24 cellular contexts compared by ENCODE assay signal in the genomic region with DNA sequence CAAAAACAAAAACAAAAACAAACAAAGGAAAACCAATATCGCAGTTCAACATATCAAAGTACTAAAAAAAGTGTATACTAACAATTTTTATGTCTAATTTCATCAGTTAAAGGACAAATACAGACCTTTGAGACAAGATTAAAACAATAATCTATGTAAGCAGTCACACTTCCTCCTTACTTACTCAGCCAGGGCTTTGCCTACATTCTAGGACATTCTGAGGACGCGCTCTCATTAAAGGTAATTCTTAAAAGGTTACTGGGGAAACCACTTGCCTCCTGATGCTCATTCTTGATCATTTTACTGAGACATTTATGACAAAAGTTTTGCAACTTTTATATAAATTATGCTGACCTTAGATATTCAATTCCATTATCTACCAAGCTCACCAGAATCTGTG.
DNase-seq lines count a peak whose midpoint lies in the region; ATAC-seq, FAIRE-seq and TF ChIP-seq lines count a peak whose summit lies in the region.
"Had no signal": no experiment of that assay in that cellular context is flagged by ENCODE, and none has a peak within 500 bp of the region (broad histone marks: within the 10 kb centered on the region; RNA-seq: fewer than 3 reads in every experiment).

No MANE protein-coding gene starts in this region.

- CTCF ChIA-PET in PC-3 (lab: Charles Lee): no interaction called here

- DNase-seq in stimulated activated naive CD8-positive, alpha-beta T cell treated with anti-CD3 and anti-CD28 coated beads, Interleukin-15, Interleukin-2, amounts not matched to agents 100 U/mL and 50 U/mL, for 24 hours: no peak
- DNase-seq in PC-3: no peak
- DNase-seq in activated naive CD8-positive, alpha-beta T cell treated with anti-CD3 and anti-CD28 coated beads, Interleukin-2, amount 50 U/mL, for 24 hours: no peak
- no peak for DNase-seq in pancreas
- DNase-seq in stimulated activated CD4-positive, alpha-beta T cell treated with anti-CD3 and anti-CD28 coated beads, Interleukin-2, amount 100 ng/mL, for 48 hours: no peak
- no peak for DNase-seq in HPDE6-E6E7 (ENCODE audit: extremely low spot score)
- no peak for DNase-seq in urothelium cell line (ENCODE audit: low spot score)
- DNase-seq: activated CD4-positive, CD25-positive, alpha-beta regulatory T cell treated with anti-CD3 and anti-CD28 coated beads, Interleukin-2, amount 50 U/mL, for 72 hours; activated gamma-delta T cell; AML-193; COR-L47; DMS79 treated with DMSO at 0.1 percent for 48 hours; KBM-7; MG63; mucosa of descending colon; NCI-H1417 treated with DMSO at 0.1 percent for 48 hours; NCI-H2081 treated with DMSO at 0.1 percent for 48 hours; OCI-M1; trophoblast cell had no signal

- intact Hi-C loops in PC-3 (cut with micrococcal nuclease): no loop called here
- intact Hi-C loops in pancreas (cut with DNase I): no loop called here

- no peaks in the 10 kb centered on the region for H3K9me3 ChIP-seq in PC-3 (ENCODE audit: low read length)
- H3K9me3 ChIP-seq in pancreas: no peaks in the 10 kb centered on the region
- H3K9me3 ChIP-seq: ascending aorta, MG63, mucosa of descending colon had no signal

- H3K9ac ChIP-seq in PC-3 (ENCODE audit: low read length): no peak overlapping the region

- peak overlapping the region; percentile 42 for H3K4me3 Mint-ChIP-seq in stimulated activated naive CD8-positive, alpha-beta T cell treated with anti-CD3 and anti-CD28 coated beads, Interleukin-15, Interleukin-2, amounts not matched to agents 100 ng/mL and 50 ng/mL, for 24 hours
- H3K4me3 Mint-ChIP-seq in activated naive CD8-positive, alpha-beta T cell treated with anti-CD3 and anti-CD28 coated beads, Interleukin-2, amount 50 U/mL, for 24 hours: no peak overlapping the region
- H3K4me3 Mint-ChIP-seq: dendritic cell treated with granulocyte-macrophage colony-stimulating factor and Interleukin-4, amounts not matched to agents 40 ng/mL and 50 ng/mL, for 4 days had no signal

- H4K20me1 ChIP-seq in PC-3 (ENCODE audit: low read length): no peaks in the 10 kb centered on the region

- H3K4me3 ChIP-seq in PC-3 (ENCODE audit: low read length) (no peak overlapping the region), pancreas (no peak overlapping the region)
- H3K4me3 ChIP-seq: ascending aorta, MG63, mucosa of descending colon had no signal

- peak; percentile 9 for FAIRE-seq in pancreas (lab: Jason Lieb, UNC)
- no peak for FAIRE-seq in urothelium cell line (lab: Jason Lieb, UNC)
- FAIRE-seq: H54, keratinocyte had no signal

- H3K27ac ChIP-seq in PC-3 (ENCODE audit: low read length): no peak overlapping the region
- no peak overlapping the region for H3K27ac ChIP-seq in pancreas
- H3K27ac ChIP-seq: ascending aorta had no signal

- H3K36me3 ChIP-seq in PC-3 (ENCODE audit: low read depth, low read length) (no peaks in the 10 kb centered on the region), pancreas (no peaks in the 10 kb centered on the region)
- H3K36me3 ChIP-seq: ascending aorta, MG63 had no signal

- WGBS in pancreas, 2 donors: 65 to 66% methylated on average over 3 of the region's 3 CpGs

- TF ChIP-seq CTCF in PC-3 (conservative IDR thresholded peaks at IDR 0.05; ENCODE audit: low read depth, low read length) (no peak), pancreas (IDR thresholded peaks at IDR 0.05) (no peak)

- no peaks in the 10 kb centered on the region for H3F3A ChIP-seq in PC-3 (ENCODE audit: low read length, unreplicated experiment)

- no peaks in the 10 kb centered on the region for H3K9me2 ChIP-seq in PC-3 (replicated peaks; ENCODE audit: low read length)

- H3K27me3 Mint-ChIP-seq in stimulated activated naive CD8-positive, alpha-beta T cell treated with anti-CD3 and anti-CD28 coated beads, Interleukin-15, Interleukin-2, amounts not matched to agents 100 ng/mL and 50 ng/mL, for 24 hours: no peaks in the 10 kb centered on the region
- no peaks in the 10 kb centered on the region for H3K27me3 Mint-ChIP-seq in activated naive CD8-positive, alpha-beta T cell treated with anti-CD3 and anti-CD28 coated beads, Interleukin-2, amount 50 U/mL, for 24 hours
- H3K27me3 Mint-ChIP-seq: dendritic cell treated with granulocyte-macrophage colony-stimulating factor and Interleukin-4, amounts not matched to agents 40 ng/mL and 50 ng/mL, for 4 days had no signal

- no peaks in the 10 kb centered on the region for H3K79me2 ChIP-seq in PC-3 (ENCODE audit: low read length)

- no peaks in the 10 kb centered on the region for H3K9me3 Mint-ChIP-seq in stimulated activated naive CD8-positive, alpha-beta T cell treated with anti-CD3 and anti-CD28 coated beads, Interleukin-15, Interleukin-2, amounts not matched to agents 100 ng/mL and 50 ng/mL, for 24 hours
- peaks cover 4% of the 10 kb centered on the region for H3K9me3 Mint-ChIP-seq in activated naive CD8-positive, alpha-beta T cell treated with anti-CD3 and anti-CD28 coated beads, Interleukin-2, amount 50 U/mL, for 24 hours
- H3K9me3 Mint-ChIP-seq: dendritic cell treated with granulocyte-macrophage colony-stimulating factor and Interleukin-4, amounts not matched to agents 40 ng/mL and 50 ng/mL, for 4 days had no signal

- POLR2A ChIA-PET in PC-3 (lab: Charles Lee; ENCODE audit: unreplicated experiment): no interaction called here

- H3K4me2 ChIP-seq in PC-3 (ENCODE audit: low read length): no peak overlapping the region

- BruUV-seq in PC-3 (replicated peaks; lab: Mats Ljungman, UMichigan): TSS peak; percentile 10

- no peak for ATAC-seq in stimulated activated naive CD8-positive, alpha-beta T cell treated with anti-CD3 and anti-CD28 coated beads, Interleukin-15, Interleukin-2, amounts not matched to agents 100 U/mL and 50 U/mL, for 24 hours
- ATAC-seq in PC-3 (no peak), pancreas (no peak)
- no peak for ATAC-seq in activated naive CD8-positive, alpha-beta T cell treated with anti-CD3 and anti-CD28 coated beads, Interleukin-2, amount 50 U/mL, for 24 hours
- ATAC-seq: mucosa of descending colon had no signal

- H3K27me3 ChIP-seq in PC-3 (ENCODE audit: low read length) (no peaks in the 10 kb centered on the region), pancreas (no peaks in the 10 kb centered on the region)
- H3K27me3 ChIP-seq: ascending aorta, MG63 had no signal

- peaks cover 93% of the 10 kb centered on the region for H3K4me1 Mint-ChIP-seq in stimulated activated naive CD8-positive, alpha-beta T cell treated with anti-CD3 and anti-CD28 coated beads, Interleukin-15, Interleukin-2, amounts not matched to agents 100 ng/mL and 50 ng/mL, for 24 hours (ENCODE audit: low read depth)
- H3K4me1 Mint-ChIP-seq in activated naive CD8-positive, alpha-beta T cell treated with anti-CD3 and anti-CD28 coated beads, Interleukin-2, amount 50 U/mL, for 24 hours: peaks cover 86% of the 10 kb centered on the region

- peaks cover 81% of the 10 kb centered on the region for H3K36me3 Mint-ChIP-seq in stimulated activated naive CD8-positive, alpha-beta T cell treated with anti-CD3 and anti-CD28 coated beads, Interleukin-15, Interleukin-2, amounts not matched to agents 100 ng/mL and 50 ng/mL, for 24 hours (ENCODE audit: low read depth)
- peaks cover 67% of the 10 kb centered on the region for H3K36me3 Mint-ChIP-seq in activated naive CD8-positive, alpha-beta T cell treated with anti-CD3 and anti-CD28 coated beads, Interleukin-2, amount 50 U/mL, for 24 hours (ENCODE audit: low read depth)

- H2AFZ ChIP-seq in PC-3 (ENCODE audit: low read length): no peak overlapping the region

- H3K4me1 ChIP-seq in PC-3 (ENCODE audit: insufficient read depth, low read length) (no peaks in the 10 kb centered on the region), pancreas (no peaks in the 10 kb centered on the region)
- H3K4me1 ChIP-seq: ascending aorta had no signal

- peak overlapping the region; percentile 76 for H3K27ac Mint-ChIP-seq in stimulated activated naive CD8-positive, alpha-beta T cell treated with anti-CD3 and anti-CD28 coated beads, Interleukin-15, Interleukin-2, amounts not matched to agents 100 ng/mL and 50 ng/mL, for 24 hours
- peak overlapping the region; percentile 73 for H3K27ac Mint-ChIP-seq in activated naive CD8-positive, alpha-beta T cell treated with anti-CD3 and anti-CD28 coated beads, Interleukin-2, amount 50 U/mL, for 24 hours
- H3K27ac Mint-ChIP-seq: dendritic cell treated with granulocyte-macrophage colony-stimulating factor and Interleukin-4, amounts not matched to agents 40 ng/mL and 50 ng/mL, for 4 days had no signal
